1 cellular context compared by ENCODE assay signal in genomic region chr16:10981697-10982216, GRCh38.
TF ChIP-seq lines count a peak whose summit lies in the region.

No MANE protein-coding gene starts in this region.

TF ChIP-seq in GM12878, 131 proteins besides CTCF, POLR2A, EP300 and RAD21 (continued from another document and continues in another):
- TF ChIP-seq USF2 (IDR thresholded peaks at IDR 0.05; ENCODE audit: borderline replicate concordance, low read depth, low read length) (no peak), ASH2L (IDR thresholded peaks at IDR 0.05; ENCODE audit: borderline replicate concordance, low read depth) (no peak), MTA3 (IDR thresholded peaks at IDR 0.05; ENCODE audit: borderline replicate concordance, low read length) (no peak), POU2F2 (IDR thresholded peaks at IDR 0.05; ENCODE audit: borderline replicate concordance, low read depth, low read length) (peak; percentile 99), SUZ12 (IDR thresholded peaks at IDR 0.05; ENCODE audit: unreplicated experiment) (no peak), NRF1 (conservative IDR thresholded peaks at IDR 0.05; ENCODE audit: low read depth, low read length) (no peak), PML (IDR thresholded peaks at IDR 0.05; ENCODE audit: low read length) (no peak), CEBPB (IDR thresholded peaks at IDR 0.05; ENCODE audit: borderline replicate concordance in 1 of 2, low read depth in 2 of 2, low read length in 2 of 2) (no peak), EGR1 (IDR thresholded peaks at IDR 0.05; ENCODE audit: borderline replicate concordance in 1 of 2, low read depth in 2 of 2, low read length in 2 of 2) (0 out of 3 replicates have a peak, but pooled peaks of 1 of the 2 experiments have one; percentile 12), PAX5 (IDR thresholded peaks at IDR 0.05; ENCODE audit: borderline replicate concordance, low read depth, low read length) (no peak), YBX1 (IDR thresholded peaks at IDR 0.05) (no peak), NR2C2 (IDR thresholded peaks at IDR 0.05; ENCODE audit: borderline replicate concordance, control insufficient read depth, insufficient read length, low read depth) (no peak), SMAD1 (IDR thresholded peaks at IDR 0.05; ENCODE audit: low read depth, partially characterized antibody) (peak; percentile 65), ATF7 (IDR thresholded peaks at IDR 0.05; ENCODE audit: low read depth) (peak; percentile 57; the same call in 1 of the 2 replicates), ZSCAN29 (IDR thresholded peaks at IDR 0.05) (0 out of 2 replicates have a peak, but pooled peaks have one; percentile 25), ZNF24 (IDR thresholded peaks at IDR 0.05) (peak; percentile 58; the same call in 1 of the 2 replicates), PKNOX1 (IDR thresholded peaks at IDR 0.05) (peak; percentile 45; the same call in 1 of the 2 replicates), FOXK2 (IDR thresholded peaks at IDR 0.05) (no peak), NFXL1 (IDR thresholded peaks at IDR 0.05; ENCODE audit: borderline replicate concordance) (no peak), HDAC6 (IDR thresholded peaks at IDR 0.05; ENCODE audit: unreplicated experiment) (no peak), BHLHE40 (IDR thresholded peaks at IDR 0.05; ENCODE audit: borderline replicate concordance in 1 of 2, low read depth in 2 of 2, low read length in 1 of 2) (0 out of 4 replicates have a peak, but pooled peaks of 1 of the 2 experiments have one; percentile 26), CHD1 (IDR thresholded peaks at IDR 0.05; ENCODE audit: low read depth, low read length) (no peak), SKIL (IDR thresholded peaks at IDR 0.05; ENCODE audit: low read depth, poor library complexity, severe bottlenecking) (peak; percentile 58), IRF4 (IDR thresholded peaks at IDR 0.05; ENCODE audit: low read depth, low read length) (peak; percentile 34; the same call in 1 of the 2 replicates), SMAD5 (IDR thresholded peaks at IDR 0.05; ENCODE audit: low read depth) (no peak), RAD51 (IDR thresholded peaks at IDR 0.05) (no peak), SIN3A (IDR thresholded peaks at IDR 0.05; ENCODE audit: low read depth, low read length) (no peak), MTA2 (IDR thresholded peaks at IDR 0.05; ENCODE audit: low read depth) (peak; percentile 48; the same call in 1 of the 2 replicates), SRF (IDR thresholded peaks at IDR 0.05; ENCODE audit: low read depth in 2 of 2, low read length in 2 of 2) (no peak), MYC (IDR thresholded peaks at IDR 0.05; ENCODE audit: insufficient read depth, insufficient read length, insufficient replicate concordance, low read length, severe bottlenecking) (no peak), HCFC1 (IDR thresholded peaks at IDR 0.05; ENCODE audit: low read length) (0 out of 2 replicates have a peak, but pooled peaks have one; percentile 44), MLLT1 (IDR thresholded peaks at IDR 0.05) (no peak), SIX5 (IDR thresholded peaks at IDR 0.05; ENCODE audit: low read depth, low read length, severe bottlenecking) (no peak), BCL11A (IDR thresholded peaks at IDR 0.05; ENCODE audit: low read depth, low read length) (no peak), IKZF1 (conservative IDR thresholded peaks at IDR 0.05) (no peak)
- TF ChIP-seq, protein P1, sequence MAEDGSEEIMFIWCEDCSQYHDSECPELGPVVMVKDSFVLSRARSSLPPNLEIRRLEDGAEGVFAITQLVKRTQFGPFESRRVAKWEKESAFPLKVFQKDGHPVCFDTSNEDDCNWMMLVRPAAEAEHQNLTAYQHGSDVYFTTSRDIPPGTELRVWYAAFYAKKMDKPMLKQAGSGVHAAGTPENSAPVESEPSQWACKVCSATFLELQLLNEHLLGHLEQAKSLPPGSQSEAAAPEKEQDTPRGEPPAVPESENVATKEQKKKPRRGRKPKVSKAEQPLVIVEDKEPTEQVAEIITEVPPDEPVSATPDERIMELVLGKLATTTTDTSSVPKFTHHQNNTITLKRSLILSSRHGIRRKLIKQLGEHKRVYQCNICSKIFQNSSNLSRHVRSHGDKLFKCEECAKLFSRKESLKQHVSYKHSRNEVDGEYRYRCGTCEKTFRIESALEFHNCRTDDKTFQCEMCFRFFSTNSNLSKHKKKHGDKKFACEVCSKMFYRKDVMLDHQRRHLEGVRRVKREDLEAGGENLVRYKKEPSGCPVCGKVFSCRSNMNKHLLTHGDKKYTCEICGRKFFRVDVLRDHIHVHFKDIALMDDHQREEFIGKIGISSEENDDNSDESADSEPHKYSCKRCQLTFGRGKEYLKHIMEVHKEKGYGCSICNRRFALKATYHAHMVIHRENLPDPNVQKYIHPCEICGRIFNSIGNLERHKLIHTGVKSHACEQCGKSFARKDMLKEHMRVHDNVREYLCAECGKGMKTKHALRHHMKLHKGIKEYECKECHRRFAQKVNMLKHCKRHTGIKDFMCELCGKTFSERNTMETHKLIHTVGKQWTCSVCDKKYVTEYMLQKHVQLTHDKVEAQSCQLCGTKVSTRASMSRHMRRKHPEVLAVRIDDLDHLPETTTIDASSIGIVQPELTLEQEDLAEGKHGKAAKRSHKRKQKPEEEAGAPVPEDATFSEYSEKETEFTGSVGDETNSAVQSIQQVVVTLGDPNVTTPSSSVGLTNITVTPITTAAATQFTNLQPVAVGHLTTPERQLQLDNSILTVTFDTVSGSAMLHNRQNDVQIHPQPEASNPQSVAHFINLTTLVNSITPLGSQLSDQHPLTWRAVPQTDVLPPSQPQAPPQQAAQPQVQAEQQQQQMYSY (CRISPR knock-in tag; IDR thresholded peaks at IDR 0.05), result no peak
- TF ChIP-seq, protein P2, sequence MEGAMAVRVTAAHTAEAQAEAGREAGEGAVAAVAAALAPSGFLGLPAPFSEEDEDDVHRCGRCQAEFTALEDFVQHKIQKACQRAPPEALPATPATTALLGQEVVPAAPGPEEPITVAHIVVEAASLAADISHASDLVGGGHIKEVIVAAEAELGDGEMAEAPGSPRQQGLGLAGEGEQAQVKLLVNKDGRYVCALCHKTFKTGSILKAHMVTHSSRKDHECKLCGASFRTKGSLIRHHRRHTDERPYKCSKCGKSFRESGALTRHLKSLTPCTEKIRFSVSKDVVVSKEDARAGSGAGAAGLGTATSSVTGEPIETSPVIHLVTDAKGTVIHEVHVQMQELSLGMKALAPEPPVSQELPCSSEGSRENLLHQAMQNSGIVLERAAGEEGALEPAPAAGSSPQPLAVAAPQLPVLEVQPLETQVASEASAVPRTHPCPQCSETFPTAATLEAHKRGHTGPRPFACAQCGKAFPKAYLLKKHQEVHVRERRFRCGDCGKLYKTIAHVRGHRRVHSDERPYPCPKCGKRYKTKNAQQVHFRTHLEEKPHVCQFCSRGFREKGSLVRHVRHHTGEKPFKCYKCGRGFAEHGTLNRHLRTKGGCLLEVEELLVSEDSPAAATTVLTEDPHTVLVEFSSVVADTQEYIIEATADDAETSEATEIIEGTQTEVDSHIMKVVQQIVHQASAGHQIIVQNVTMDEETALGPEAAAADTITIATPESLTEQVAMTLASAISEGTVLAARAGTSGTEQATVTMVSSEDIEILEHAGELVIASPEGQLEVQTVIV (IDR thresholded peaks at IDR 0.05; ENCODE audit: borderline replicate concordance, partially characterized antibody), result no peak
- TF ChIP-seq, protein P3, sequence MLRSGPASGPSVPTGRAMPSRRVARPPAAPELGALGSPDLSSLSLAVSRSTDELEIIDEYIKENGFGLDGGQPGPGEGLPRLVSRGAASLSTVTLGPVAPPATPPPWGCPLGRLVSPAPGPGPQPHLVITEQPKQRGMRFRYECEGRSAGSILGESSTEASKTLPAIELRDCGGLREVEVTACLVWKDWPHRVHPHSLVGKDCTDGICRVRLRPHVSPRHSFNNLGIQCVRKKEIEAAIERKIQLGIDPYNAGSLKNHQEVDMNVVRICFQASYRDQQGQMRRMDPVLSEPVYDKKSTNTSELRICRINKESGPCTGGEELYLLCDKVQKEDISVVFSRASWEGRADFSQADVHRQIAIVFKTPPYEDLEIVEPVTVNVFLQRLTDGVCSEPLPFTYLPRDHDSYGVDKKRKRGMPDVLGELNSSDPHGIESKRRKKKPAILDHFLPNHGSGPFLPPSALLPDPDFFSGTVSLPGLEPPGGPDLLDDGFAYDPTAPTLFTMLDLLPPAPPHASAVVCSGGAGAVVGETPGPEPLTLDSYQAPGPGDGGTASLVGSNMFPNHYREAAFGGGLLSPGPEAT (IDR thresholded peaks at IDR 0.05; ENCODE audit: low read depth), result 0 out of 2 replicates have a peak, but pooled peaks have one; percentile 37
- TF ChIP-seq, protein P4, sequence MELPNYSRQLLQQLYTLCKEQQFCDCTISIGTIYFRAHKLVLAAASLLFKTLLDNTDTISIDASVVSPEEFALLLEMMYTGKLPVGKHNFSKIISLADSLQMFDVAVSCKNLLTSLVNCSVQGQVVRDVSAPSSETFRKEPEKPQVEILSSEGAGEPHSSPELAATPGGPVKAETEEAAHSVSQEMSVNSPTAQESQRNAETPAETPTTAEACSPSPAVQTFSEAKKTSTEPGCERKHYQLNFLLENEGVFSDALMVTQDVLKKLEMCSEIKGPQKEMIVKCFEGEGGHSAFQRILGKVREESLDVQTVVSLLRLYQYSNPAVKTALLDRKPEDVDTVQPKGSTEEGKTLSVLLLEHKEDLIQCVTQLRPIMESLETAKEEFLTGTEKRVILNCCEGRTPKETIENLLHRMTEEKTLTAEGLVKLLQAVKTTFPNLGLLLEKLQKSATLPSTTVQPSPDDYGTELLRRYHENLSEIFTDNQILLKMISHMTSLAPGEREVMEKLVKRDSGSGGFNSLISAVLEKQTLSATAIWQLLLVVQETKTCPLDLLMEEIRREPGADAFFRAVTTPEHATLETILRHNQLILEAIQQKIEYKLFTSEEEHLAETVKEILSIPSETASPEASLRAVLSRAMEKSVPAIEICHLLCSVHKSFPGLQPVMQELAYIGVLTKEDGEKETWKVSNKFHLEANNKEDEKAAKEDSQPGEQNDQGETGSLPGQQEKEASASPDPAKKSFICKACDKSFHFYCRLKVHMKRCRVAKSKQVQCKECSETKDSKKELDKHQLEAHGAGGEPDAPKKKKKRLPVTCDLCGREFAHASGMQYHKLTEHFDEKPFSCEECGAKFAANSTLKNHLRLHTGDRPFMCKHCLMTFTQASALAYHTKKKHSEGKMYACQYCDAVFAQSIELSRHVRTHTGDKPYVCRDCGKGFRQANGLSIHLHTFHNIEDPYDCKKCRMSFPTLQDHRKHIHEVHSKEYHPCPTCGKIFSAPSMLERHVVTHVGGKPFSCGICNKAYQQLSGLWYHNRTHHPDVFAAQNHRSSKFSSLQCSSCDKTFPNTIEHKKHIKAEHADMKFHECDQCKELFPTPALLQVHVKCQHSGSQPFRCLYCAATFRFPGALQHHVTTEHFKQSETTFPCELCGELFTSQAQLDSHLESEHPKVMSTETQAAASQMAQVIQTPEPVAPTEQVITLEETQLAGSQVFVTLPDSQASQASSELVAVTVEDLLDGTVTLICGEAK (IDR thresholded peaks at IDR 0.05; ENCODE audit: borderline replicate concordance), result no peak
